ENCODE assay signal across 9 cellular contexts in the genomic region with DNA sequence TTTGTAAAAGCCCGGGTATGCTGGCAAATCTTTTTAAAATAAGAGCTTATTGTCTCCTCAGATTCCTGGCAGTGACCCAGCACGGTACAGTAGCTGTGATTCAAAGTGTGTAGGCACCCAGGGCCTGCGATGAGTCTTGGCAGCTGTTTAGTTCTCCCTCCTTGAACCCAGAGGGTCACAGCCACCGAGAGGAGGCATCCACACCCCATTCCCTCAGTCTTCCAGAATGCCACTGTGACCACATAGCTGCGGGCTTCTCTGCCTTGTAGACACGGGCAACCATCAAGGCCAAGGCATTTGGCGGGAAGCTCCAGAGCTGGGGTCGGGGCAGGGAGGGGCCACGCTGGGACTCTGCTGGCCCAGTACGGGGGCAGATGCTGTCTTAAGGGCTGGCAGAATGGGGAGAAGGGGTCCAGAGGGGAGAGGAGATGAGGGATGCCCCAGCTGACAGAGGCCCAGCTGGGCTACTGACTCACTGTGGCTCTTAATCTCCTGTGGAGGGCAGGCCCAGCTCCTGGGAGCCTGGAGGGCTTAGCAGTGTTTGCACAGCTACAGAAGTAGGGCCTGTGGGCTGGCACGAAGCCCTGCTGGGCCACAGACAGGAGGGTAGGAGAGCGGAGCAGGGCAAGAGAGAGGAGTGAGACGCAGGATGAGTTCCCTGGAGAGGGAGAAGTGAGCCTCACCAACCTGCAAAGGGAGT.
DNase-seq lines count a peak whose midpoint lies in the region; ATAC-seq, FAIRE-seq and TF ChIP-seq lines count a peak whose summit lies in the region.
"Had no signal": no experiment of that assay in that cellular context is flagged by ENCODE, and none has a peak within 500 bp of the region (broad histone marks: within the 10 kb centered on the region; RNA-seq: fewer than 3 reads in every experiment).

No MANE protein-coding gene starts in this region.

- no peaks in the 10 kb centered on the region for H3K36me3 Mint-ChIP-seq in T-helper 17 cell (ENCODE audit: low read depth)
- H3K36me3 Mint-ChIP-seq: CD8-positive, alpha-beta T cell had no signal

- POLR2A ChIA-PET in AG04450 (lab: Yijun Ruan, JAX) = interaction anchor here (0.7 to 4.3 kb wide), 4 partner anchors 11 to 773 kb away, joined by 3 to 14 read pairs (median 8); no protein-coding TSS in a partner anchor

- peak; percentile 85 for FAIRE-seq in keratinocyte (lab: Jason Lieb, UNC)

- H3K4me2 ChIP-seq in keratinocyte (ENCODE audit: control insufficient read depth, extremely low read depth, insufficient read depth, low read depth, low read length) = peak overlapping the region; percentile 79

- dilution Hi-C loops in keratinocyte (cut with MboI; ENCODE audit: extremely low pct_ligation_motif_present, low sequenced_read_pairs) = no loop called here

- H3K9ac ChIP-seq in keratinocyte (ENCODE audit: control insufficient read depth, extremely low read depth, insufficient read depth, low read length) = peak overlapping the region; percentile 61

- H3K27me3 ChIP-seq in AG04450 (ENCODE audit: control insufficient read depth, insufficient read depth, low read length) (peaks cover 2% of the 10 kb centered on the region), keratinocyte (ENCODE audit: control insufficient read depth, extremely low read depth, insufficient read depth, low read length) (no peaks in the 10 kb centered on the region)

- H4K20me1 ChIP-seq in keratinocyte (ENCODE audit: control insufficient read depth, extremely low read depth, insufficient read depth, low read length) = no peaks in the 10 kb centered on the region

- peaks cover 63% of the 10 kb centered on the region for H3K4me1 ChIP-seq in keratinocyte (ENCODE audit: control insufficient read depth, extremely low read depth, insufficient read depth, low read length)

- no peak overlapping the region for H2AFZ ChIP-seq in keratinocyte (ENCODE audit: control insufficient read depth, low read length)

- H3K4me3 Mint-ChIP-seq in T-helper 17 cell = no peak overlapping the region
- H3K4me3 Mint-ChIP-seq: CD8-positive, alpha-beta T cell had no signal

- peaks cover 50% of the 10 kb centered on the region for H3K27me3 Mint-ChIP-seq in T-helper 17 cell

- no peaks in the 10 kb centered on the region for H3K4me1 Mint-ChIP-seq in T-helper 17 cell

- H3K36me3 ChIP-seq in keratinocyte (ENCODE audit: control insufficient read depth in 2 of 2, extremely low read depth in 1 of 2, insufficient read depth in 2 of 2, low read length in 2 of 2) = no peaks in the 10 kb centered on the region

- TF ChIP-seq CTCF in AG04450 (IDR thresholded peaks at IDR 0.05; ENCODE audit: low read depth, low read length) (no peak), keratinocyte (optimal IDR thresholded peaks at IDR 0.05 in 1 of 3, IDR thresholded peaks at IDR 0.05 in 1 of 3, conservative IDR thresholded peaks at IDR 0.05 in 1 of 3; ENCODE audit: extremely low read depth in 1 of 3, insufficient read depth in 2 of 3, low read length in 3 of 3) (peak in 2 of 3 experiments; percentile 1 to 29)

- H3K4me3 ChIP-seq in AG04450 (ENCODE audit: low read depth, low read length) (no peak overlapping the region), keratinocyte (ENCODE audit: control insufficient read depth in 2 of 3, extremely low read depth in 1 of 3, insufficient read depth in 2 of 3, low read depth in 1 of 3, low read length in 3 of 3) (peak overlapping the region in 2 of 3 experiments; percentile 28 to 38)

- DNase-seq in AG04450 (ENCODE audit: low read depth, low spot score) = peak; percentile 53
- DNase-seq in LoVo (ENCODE audit: low spot score) = peak; percentile 32
- DNase-seq in T-helper 17 cell = no peak
- DNase-seq in keratinocyte (ENCODE audit: low read depth, low spot score) = peak; percentile 93
- no peak for DNase-seq in activated naive CD4-positive, alpha-beta T cell treated with Interleukin-2 at 50 U/mL for 16 hours
- DNase-seq in activated T-cell treated with anti-CD3 and anti-CD28 coated beads, Interleukin-2, amount 50 U/mL, for 48 hours = no peak
- DNase-seq: CD8-positive, alpha-beta T cell had no signal

- CTCF ChIA-PET in AG04450 (lab: Charles Lee) = interaction anchor here (1.4 to 1.7 kb wide), 2 partner anchors 110 to 142 kb away, joined by 3 to 6 read pairs; no protein-coding TSS in a partner anchor

- H3K27ac ChIP-seq in AG04450 (ENCODE audit: low read depth, low read length) (peak overlapping the region; percentile 52), keratinocyte (ENCODE audit: control insufficient read depth, insufficient read depth, low read length) (peak overlapping the region; percentile 79)

- ATAC-seq in T-helper 17 cell (no peak), GM21423 (IDR thresholded peaks at IDR 0.05; ENCODE audit: unreplicated experiment) (no peak), HG03108 (IDR thresholded peaks at IDR 0.05; ENCODE audit: unreplicated experiment) (no peak)
- ATAC-seq: CD8-positive, alpha-beta T cell had no signal

- H3K27ac Mint-ChIP-seq in T-helper 17 cell = peak overlapping the region; percentile 39
- H3K27ac Mint-ChIP-seq: CD8-positive, alpha-beta T cell had no signal

- H3K9me3 ChIP-seq in AG04450 (ENCODE audit: control insufficient read depth, insufficient read depth, low read length) (no peaks in the 10 kb centered on the region; the same call in 1 of the 2 replicates), T-helper 17 cell (ENCODE audit: control insufficient read depth, low read length, poor library complexity, severe bottlenecking) (no peaks in the 10 kb centered on the region), keratinocyte (ENCODE audit: control insufficient read depth, low read depth, low read length) (no peaks in the 10 kb centered on the region)

- H3K79me2 ChIP-seq in keratinocyte (ENCODE audit: control insufficient read depth, insufficient read depth, low read length) = no peaks in the 10 kb centered on the region

- no peaks in the 10 kb centered on the region for H3K9me1 ChIP-seq in keratinocyte (ENCODE audit: control insufficient read depth, extremely low read depth, insufficient read depth, low read length)

Comparison
In these comparisons a context has a peak if more than half of its experiments do, and no peak if none do; other contexts are left out.
1. DNase-seq: peak in AG04450 (single experiment), LoVo (single experiment) and keratinocyte (single experiment); none in T-helper 17 cell (0 of 3), activated naive CD4-positive, alpha-beta T cell treated with Interleukin-2 at 50 U/mL for 16 hours (single experiment) and activated T-cell treated with anti-CD3 and anti-CD28 coated beads, Interleukin-2, amount 50 U/mL, for 48 hours (0 of 2).